ENCODE assay signal across 2 cellular contexts in the genomic region with DNA sequence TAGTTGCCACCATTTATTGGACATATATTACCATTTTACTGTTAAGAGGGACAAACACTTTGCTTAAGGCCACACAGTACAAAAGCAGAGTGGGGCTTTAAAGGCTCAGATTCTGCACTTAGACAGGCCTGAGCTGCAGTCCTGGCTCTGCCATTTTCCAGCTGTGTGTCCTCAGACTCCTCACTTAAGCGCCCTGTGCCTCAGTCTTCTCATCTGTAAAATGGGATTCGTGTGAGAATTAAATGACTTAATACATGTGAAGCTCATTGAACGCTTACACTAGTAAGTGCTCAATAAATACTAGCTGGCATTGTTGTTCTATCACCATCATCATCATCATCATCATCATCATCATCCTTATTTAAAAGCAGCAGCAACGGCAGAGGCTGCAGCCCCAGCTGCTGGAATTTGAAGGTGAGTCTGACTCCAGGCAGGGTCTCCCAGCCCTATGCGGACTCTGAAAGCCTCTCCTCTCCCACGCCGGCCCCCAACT.
A peak's percentile ranks its signal among the peaks of the same experiment; 100 is the strongest.
TF ChIP-seq lines count a peak whose summit lies in the region.

No MANE protein-coding gene starts in this region.

TF ChIP-seq in HEK293, 187 proteins besides CTCF, POLR2A, EP300 and RAD21:
- TF ChIP-seq ZNF24 (tag by site-specific recombination; IDR thresholded peaks at IDR 0.05) (0 out of 2 replicates have a peak, but pooled peaks have one; percentile 39), ZNF664 (tag by site-specific recombination; IDR thresholded peaks at IDR 0.05) (peak; percentile 88), TCF7L2 (IDR thresholded peaks at IDR 0.05; ENCODE audit: borderline replicate concordance, low read depth, low read length) (no peak), ZNF513 (tag by site-specific recombination; IDR thresholded peaks at IDR 0.05) (peak; percentile 90), KLF10 (tag by site-specific recombination; IDR thresholded peaks at IDR 0.05) (no peak), SETDB1 (IDR thresholded peaks at IDR 0.05; ENCODE audit: insufficient read length, low read length) (no peak)

TF ChIP-seq in H1, 55 proteins besides CTCF, POLR2A, EP300 and RAD21:
- TF ChIP-seq JUN (IDR thresholded peaks at IDR 0.05; ENCODE audit: low read depth, low read length), result no peak
- 0 out of 4 replicates have a peak, but pooled peaks of 1 of the 2 experiments have one; percentile 68 for TF ChIP-seq HDAC2 (IDR thresholded peaks at IDR 0.05; ENCODE audit: borderline replicate concordance in 1 of 2, low read depth in 2 of 2, low read length in 2 of 2)
